Comparison of ENCODE assay signal across 23 cellular contexts in the genomic region with DNA sequence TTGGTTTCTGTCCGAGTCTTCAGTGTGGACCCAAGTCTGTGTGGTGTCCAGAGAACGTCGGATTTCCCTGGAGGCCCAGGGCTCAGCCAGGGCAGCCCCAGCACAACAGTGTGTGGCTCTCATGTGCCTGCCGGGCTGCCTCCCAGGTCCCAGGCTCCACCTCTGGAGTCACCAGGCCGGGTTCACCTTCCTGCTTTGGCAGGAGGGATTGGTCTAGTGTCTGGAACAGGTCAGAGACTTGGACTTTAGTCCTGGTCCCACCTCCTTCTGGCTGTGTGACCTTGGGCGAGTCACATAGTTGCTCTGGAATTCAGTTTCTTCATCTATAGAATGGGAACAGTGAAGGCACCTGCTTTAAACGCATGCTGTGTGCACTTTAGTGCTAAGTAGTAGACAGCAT.
"Had no signal": no experiment of that assay in that cellular context is flagged by ENCODE, and none has a peak within 500 bp of the region (broad histone marks: within the 10 kb centered on the region; RNA-seq: fewer than 3 reads in every experiment).

No MANE protein-coding gene starts in this region.

- ATAC-seq: heart right ventricle, left lung, natural killer cell had no signal

- DNase-seq: dermis blood vessel endothelial cell; effector CD4-positive, alpha-beta T cell; endodermal cell; erythroblast; heart right ventricle; hypothalamus; kidney glomerular epithelial cell; left lung; mesendoderm; natural killer cell; occipital lobe; stimulated activated CD4-positive, alpha-beta T cell treated with anti-CD3 and anti-CD28 coated beads, Interleukin-2, amount 100 ng/mL, for 48 hours; stimulated activated naive CD4-positive, alpha-beta T cell treated with Interleukin-2 at 50 U/mL for 16 hours had no signal

- H3K9ac ChIP-seq: parathyroid adenoma had no signal

- H3K27me3 ChIP-seq: cardiac muscle cell, heart right ventricle, left lung had no signal

- FAIRE-seq: colon, endothelial cell of umbilical vein, frontal cortex, islet of Langerhans, urothelium cell line had no signal

- H3K4me3 ChIP-seq: cardiac muscle cell, heart right ventricle, left lung, lung, prostate gland, smooth muscle cell had no signal

- H3K9me3 ChIP-seq: heart right ventricle, left lung, prostate gland had no signal

- H3K4me2 ChIP-seq: smooth muscle cell had no signal

- H3K27ac ChIP-seq: cardiac muscle cell, heart right ventricle, left lung, parathyroid adenoma, prostate gland had no signal

- H2AFZ ChIP-seq: parathyroid adenoma had no signal
